In the genomic region with DNA sequence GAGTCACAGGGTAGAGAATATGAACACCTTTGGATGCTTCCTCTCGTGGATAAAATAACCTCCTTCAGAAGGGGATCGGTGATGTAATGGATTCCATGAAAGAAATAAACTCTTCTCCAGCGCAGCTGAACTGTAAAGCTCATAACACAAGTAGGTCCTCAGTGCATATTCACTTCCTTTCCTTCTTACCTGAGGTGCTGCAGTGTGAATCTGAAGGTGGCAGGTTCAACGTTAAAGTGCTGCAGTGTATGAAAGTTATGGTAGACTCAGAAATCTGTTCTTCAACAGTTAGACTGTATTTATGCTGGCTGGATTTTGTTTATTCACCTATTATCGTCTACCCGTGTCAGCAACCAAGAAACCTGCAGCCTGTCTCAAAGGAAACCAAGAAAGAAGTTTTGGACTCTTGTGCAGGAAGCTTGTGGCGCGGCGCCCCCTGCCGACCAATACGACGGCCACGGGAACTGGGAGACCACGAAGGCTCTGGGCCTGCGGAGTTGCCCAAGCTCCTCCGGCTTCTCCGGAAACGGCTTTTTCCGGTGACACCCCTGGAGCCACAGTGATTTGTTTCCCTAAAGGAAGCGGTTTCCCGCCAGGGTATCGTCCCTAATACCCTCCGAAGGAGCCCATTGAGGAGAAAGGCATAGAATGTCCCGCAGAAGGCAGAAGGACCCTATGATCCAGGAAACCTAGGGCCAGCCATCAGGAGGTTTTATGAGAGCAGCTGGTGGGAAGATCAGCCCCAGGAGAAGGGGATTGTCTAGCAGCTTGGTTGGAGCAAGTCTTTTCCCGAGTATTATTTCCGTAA, we compare ENCODE assay signal across 9 cellular contexts. TPM values are rescaled to one million over a fixed set of nuclear protein-coding genes. Genes with fewer than 3 reads are reported as not detected.
A peak's percentile ranks its signal among the peaks of the same experiment; 100 is the strongest.
DNase-seq lines count a peak whose midpoint lies in the region; ATAC-seq and TF ChIP-seq lines count a peak whose summit lies in the region.
"Had no signal": no experiment of that assay in that cellular context is flagged by ENCODE, and none has a peak within 500 bp of the region (broad histone marks: within the 10 kb centered on the region; RNA-seq: fewer than 3 reads in every experiment).

No MANE protein-coding gene starts in this region.

- no peak overlapping the region for H3K27ac ChIP-seq in CD4-positive, alpha-beta T cell (ENCODE audit: low read depth, low read length)

- CTCF ChIA-PET in CD4-positive, alpha-beta T cell (lab: Charles Lee) = interaction anchor here (0.6 to 2.6 kb wide), 12 partner anchors 15 to 252 kb away, joined by 3 to 15 read pairs (median 4); no protein-coding TSS in a partner anchor
- CTCF ChIA-PET in activated CD4-positive, alpha-beta memory T cell treated with anti-CD3 and anti-CD28 coated beads, Interleukin-2, amount 10 ng/mL, durations not matched to agents 7 days and 5 days (lab: Charles Lee) = interaction anchor here (0.9 to 4.0 kb wide), 16 partner anchors 15 to 264 kb away, joined by 3 to 52 read pairs (median 4); no protein-coding TSS in a partner anchor

- no peaks in the 10 kb centered on the region for H3K36me3 Mint-ChIP-seq in CD4-positive, alpha-beta T cell (ENCODE audit: low read depth)
- no peaks in the 10 kb centered on the region for H3K36me3 Mint-ChIP-seq in activated CD4-positive, alpha-beta memory T cell treated with anti-CD3 and anti-CD28 coated beads, Interleukin-2, amount 10 ng/mL, durations not matched to agents 7 days and 5 days (ENCODE audit: low read depth)
- peaks cover 3% of the 10 kb centered on the region for H3K36me3 Mint-ChIP-seq in effector memory CD8-positive, alpha-beta T cell (ENCODE audit: insufficient read depth)
- no peaks in the 10 kb centered on the region for H3K36me3 Mint-ChIP-seq in memory B cell

- no peak overlapping the region for H3K27ac Mint-ChIP-seq in CD4-positive, alpha-beta T cell
- no peak overlapping the region for H3K27ac Mint-ChIP-seq in activated CD4-positive, alpha-beta memory T cell treated with anti-CD3 and anti-CD28 coated beads, Interleukin-2, amount 10 ng/mL, durations not matched to agents 7 days and 5 days
- H3K27ac Mint-ChIP-seq in effector memory CD8-positive, alpha-beta T cell = no peak overlapping the region
- peak overlapping the region; percentile 35 for H3K27ac Mint-ChIP-seq in memory B cell

- peaks cover 4% of the 10 kb centered on the region for H3K27me3 Mint-ChIP-seq in CD4-positive, alpha-beta T cell
- H3K27me3 Mint-ChIP-seq in activated CD4-positive, alpha-beta memory T cell treated with anti-CD3 and anti-CD28 coated beads, Interleukin-2, amount 10 ng/mL, durations not matched to agents 7 days and 5 days = peaks cover 25% of the 10 kb centered on the region
- H3K27me3 Mint-ChIP-seq in effector memory CD8-positive, alpha-beta T cell = peaks cover 29 to 30% of the 10 kb centered on the region in 2 donors
- peaks cover 9% of the 10 kb centered on the region for H3K27me3 Mint-ChIP-seq in memory B cell

- H3K9me3 Mint-ChIP-seq in CD4-positive, alpha-beta T cell = peaks cover 3% of the 10 kb centered on the region
- no peaks in the 10 kb centered on the region for H3K9me3 Mint-ChIP-seq in activated CD4-positive, alpha-beta memory T cell treated with anti-CD3 and anti-CD28 coated beads, Interleukin-2, amount 10 ng/mL, durations not matched to agents 7 days and 5 days
- no peaks in the 10 kb centered on the region for H3K9me3 Mint-ChIP-seq in effector memory CD8-positive, alpha-beta T cell
- H3K9me3 Mint-ChIP-seq in memory B cell = peaks cover 2% of the 10 kb centered on the region

- peaks cover 15% of the 10 kb centered on the region for H3K4me1 Mint-ChIP-seq in CD4-positive, alpha-beta T cell (ENCODE audit: low read depth)
- peaks cover 19% of the 10 kb centered on the region for H3K4me1 Mint-ChIP-seq in activated CD4-positive, alpha-beta memory T cell treated with anti-CD3 and anti-CD28 coated beads, Interleukin-2, amount 10 ng/mL, durations not matched to agents 7 days and 5 days
- peaks cover 5 to 7% of the 10 kb centered on the region in 2 donors for H3K4me1 Mint-ChIP-seq in effector memory CD8-positive, alpha-beta T cell (ENCODE audit: low read depth in 2 of 2)
- H3K4me1 Mint-ChIP-seq in memory B cell = peaks cover 9% of the 10 kb centered on the region

- H3K4me3 Mint-ChIP-seq in CD4-positive, alpha-beta T cell = no peak overlapping the region
- H3K4me3 Mint-ChIP-seq in activated CD4-positive, alpha-beta memory T cell treated with anti-CD3 and anti-CD28 coated beads, Interleukin-2, amount 10 ng/mL, durations not matched to agents 7 days and 5 days = no peak overlapping the region
- peak overlapping the region in 1 of 2 donors; percentile 40 for H3K4me3 Mint-ChIP-seq in effector memory CD8-positive, alpha-beta T cell
- H3K4me3 Mint-ChIP-seq in memory B cell = peak overlapping the region; percentile 21

- peak; percentile 76 for TF ChIP-seq CTCF in CD4-positive, alpha-beta T cell (IDR thresholded peaks at IDR 0.05)

- H3K27me3 ChIP-seq in CD4-positive, alpha-beta T cell (ENCODE audit: control insufficient read depth, insufficient read depth, low read length) = peaks cover 6% of the 10 kb centered on the region

- peak; percentile 71 for ATAC-seq in CD4-positive, alpha-beta T cell (ENCODE audit: poor library complexity)
- ATAC-seq in GM21381 (IDR thresholded peaks at IDR 0.05; ENCODE audit: unreplicated experiment) (peak; percentile 68), memory B cell (ENCODE audit: low read depth) (peak; percentile 80), GM19035 (IDR thresholded peaks at IDR 0.05; ENCODE audit: unreplicated experiment) (no peak)
- ATAC-seq in effector memory CD8-positive, alpha-beta T cell (replicated peaks) = peak; percentile 88

- no peaks in the 10 kb centered on the region for H3K9me3 ChIP-seq in CD4-positive, alpha-beta T cell (ENCODE audit: control insufficient read depth, low read length)

- intact Hi-C loops in CD4-positive, alpha-beta T cell (cut with DNase I, micrococcal nuclease) = loop anchor here (1.0 to 10.0 kb wide), 5 partner anchors 15 to 549 kb away; no protein-coding TSS in a partner anchor

- POLR2A ChIA-PET in CD4-positive, alpha-beta T cell (lab: Charles Lee) = interaction anchor here (0.8 to 1.2 kb wide), 3 partner anchors 16 to 193 kb away, joined by 3 read pairs; no protein-coding TSS in a partner anchor
- POLR2A ChIA-PET in activated CD4-positive, alpha-beta memory T cell treated with anti-CD3 and anti-CD28 coated beads, Interleukin-2, amount 10 ng/mL, durations not matched to agents 7 days and 5 days (lab: Charles Lee) = no interaction called here

- DNase-seq in CD4-positive, alpha-beta T cell = peak; percentile 57 to 81 (median 68)
- peak; percentile 89 for DNase-seq in MV-4-11 (lab: John Stamatoyannopoulos, UW)
- peak; percentile 82 for DNase-seq in activated CD4-positive, alpha-beta memory T cell treated with anti-CD3 and anti-CD28 coated beads, Interleukin-2, amount 10 ng/mL, durations not matched to agents 7 days and 5 days
- peak; percentile 69 to 75 (median 70) for DNase-seq in effector memory CD8-positive, alpha-beta T cell
- DNase-seq in memory B cell (ENCODE audit: low spot score in 2 of 2) = peak; percentile 66 to 71
- DNase-seq in stimulated activated CD8-positive, alpha-beta memory T cell treated with anti-CD3 and anti-CD28 coated beads, Interleukin-15, amount 100 ng/mL, for 24 hours (ENCODE audit: low read depth) = peak; percentile 58

RNA-seq across cellular contexts. Expression of a gene that starts 17.6 kb away (rescaled TPM):
- total RNA-seq in CD4-positive, alpha-beta T cell = not detected
- not detected for total RNA-seq in activated CD4-positive, alpha-beta memory T cell treated with anti-CD3 and anti-CD28 coated beads, Interleukin-2, amount 10 ng/mL, durations not matched to agents 7 days and 5 days
- total RNA-seq: activated CD8-positive, alpha-beta memory T cell treated with anti-CD3 and anti-CD28 coated beads for 36 hours had no signal
